Comparison of ENCODE assay signal across 23 cellular contexts in the genomic region with DNA sequence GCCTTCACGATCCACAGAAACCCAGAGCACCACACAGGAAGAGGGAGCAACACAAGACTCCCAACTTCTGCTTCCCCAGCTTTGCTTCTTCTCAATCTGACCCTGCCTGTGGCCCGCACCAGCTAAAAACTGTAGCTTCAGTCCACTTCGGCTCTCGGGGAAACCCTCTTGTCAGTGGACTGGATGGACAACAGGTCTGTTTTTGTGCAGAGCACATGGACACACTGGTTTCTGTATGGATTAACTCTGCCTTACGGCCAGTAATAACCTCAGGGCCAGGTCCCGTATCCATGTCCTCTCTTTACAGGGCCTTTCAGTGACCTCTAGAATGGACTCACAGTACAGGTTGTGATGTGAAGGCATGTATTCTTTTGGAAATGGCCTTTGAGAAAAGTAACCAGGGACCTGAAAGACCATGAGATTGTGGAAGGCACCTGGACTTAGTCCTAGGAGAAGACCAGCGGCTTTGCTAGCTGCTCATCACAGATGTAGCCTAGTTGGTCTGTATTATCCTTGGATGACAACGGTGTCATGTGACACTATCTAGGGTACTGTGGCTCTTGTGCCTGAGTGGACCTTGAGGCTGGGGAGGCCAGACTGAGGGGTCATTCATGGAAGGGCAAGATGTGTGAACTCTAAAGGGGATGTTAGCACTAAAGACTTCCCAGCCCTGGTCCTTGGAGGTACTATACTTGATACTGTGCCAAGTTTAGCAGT. TPM values are rescaled to one million over a fixed set of nuclear protein-coding genes. Genes with fewer than 3 reads are reported as not detected.
DNase-seq lines count a peak whose midpoint lies in the region; ATAC-seq, FAIRE-seq and TF ChIP-seq lines count a peak whose summit lies in the region.
"Had no signal": no experiment of that assay in that cellular context is flagged by ENCODE, and none has a peak within 500 bp of the region (broad histone marks: within the 10 kb centered on the region; RNA-seq: fewer than 3 reads in every experiment).

No MANE protein-coding gene starts in this region.

- TSS peak; percentile 13 for BruUV-seq in HCT116 (replicated peaks; lab: Mats Ljungman, UMichigan)
- BruUV-seq in GM12878 (replicated peaks; lab: Mats Ljungman, UMichigan), result no TSS peak

- no peak overlapping the region for H2AFZ ChIP-seq in HCT116 (ENCODE audit: low read depth, low read length, poor library complexity, severe bottlenecking)
- H2AFZ ChIP-seq in GM12878 (ENCODE audit: control insufficient read depth, low read depth, low read length), result no peak overlapping the region
- H2AFZ ChIP-seq: GM23338 had no signal

- no peaks in the 10 kb centered on the region for H3K9me3 Mint-ChIP-seq in stimulated activated naive CD8-positive, alpha-beta T cell treated with anti-CD3 and anti-CD28 coated beads, Interleukin-15, amount 100 ng/mL, for 72 hours
- H3K9me3 Mint-ChIP-seq: CD14-positive monocyte, GM23338, naive B cell had no signal

- H3K9me2 ChIP-seq in HCT116 (ENCODE audit: insufficient read depth), result no peaks in the 10 kb centered on the region

- H3K9me3 ChIP-seq in heart left ventricle, result no peaks in the 10 kb centered on the region
- no peaks in the 10 kb centered on the region for H3K9me3 ChIP-seq in HCT116 (ENCODE audit: control insufficient read depth in 1 of 2, insufficient read depth in 1 of 2, low read depth in 1 of 2, low read length in 2 of 2)
- H3K9me3 ChIP-seq in GM12878 (replicated peaks; ENCODE audit: control insufficient read depth, insufficient read depth, low read length), result no peaks in the 10 kb centered on the region
- H3K9me3 ChIP-seq: body of pancreas had no signal

- no peaks in the 10 kb centered on the region for H3K4me1 Mint-ChIP-seq in stimulated activated naive CD8-positive, alpha-beta T cell treated with anti-CD3 and anti-CD28 coated beads, Interleukin-15, amount 100 ng/mL, for 72 hours
- H3K4me1 Mint-ChIP-seq: CD14-positive monocyte, GM23338 had no signal

- peaks cover 42% of the 10 kb centered on the region for H3K79me2 ChIP-seq in HCT116 (ENCODE audit: insufficient read depth, low read length)
- peaks cover 15% of the 10 kb centered on the region for H3K79me2 ChIP-seq in GM12878 (ENCODE audit: control insufficient read depth, insufficient read depth, low read length)

- WGBS in heart left ventricle, 4 donors, result 76 to 81% (median 78%) methylated on average over 7 to 8 of the region's 8 CpGs
- 97% methylated on average over 8 of the region's 8 CpGs for WGBS in GM12878 (ENCODE audit: insufficient coverage, insufficient replicate concordance, low lambda C conversion rate, missing lambda C conversion rate)

- no peak for TF ChIP-seq RAD21 in HCT116 (IDR thresholded peaks at IDR 0.05; ENCODE audit: low read depth)
- no peak for TF ChIP-seq RAD21 in GM12878 (IDR thresholded peaks at IDR 0.05; ENCODE audit: insufficient read depth, low read depth, low read length)

- no peak overlapping the region for H3K4me2 ChIP-seq in HCT116 (ENCODE audit: low read length)
- no peak overlapping the region for H3K4me2 ChIP-seq in GM12878 (ENCODE audit: control insufficient read depth, insufficient read depth)
- H3K4me2 ChIP-seq: GM23338 had no signal

- POLR2A ChIA-PET in HCT116 (lab: Charles Lee) (no interaction called here), GM12878 (lab: Charles Lee) (no interaction called here)

- H3K27ac ChIP-seq in heart left ventricle (peak overlapping the region in 9 of 12 donors; percentile 13 to 70 (median 52)), HCT116 (ENCODE audit: low read depth, low read length) (no peak overlapping the region), GM12878 (ENCODE audit: control insufficient read depth, insufficient read depth) (no peak overlapping the region)
- H3K27ac ChIP-seq: body of pancreas had no signal

- in situ Hi-C loops in GM12878 (cut with MboI), result no loop called here

- no peak overlapping the region for H3K27ac Mint-ChIP-seq in stimulated activated naive CD8-positive, alpha-beta T cell treated with anti-CD3 and anti-CD28 coated beads, Interleukin-15, amount 100 ng/mL, for 72 hours
- H3K27ac Mint-ChIP-seq: GM23338 had no signal

- ATAC-seq in heart left ventricle (peak in 1 of 4 donors; percentile 13), left ventricle myocardium superior (no peak), HCT116 (peak; percentile 18; the same call in 1 of the 2 replicates), GM12878 (no peak; the same call in 2 of the 3 replicates)
- peak; percentile 25 for ATAC-seq in stimulated activated naive CD8-positive, alpha-beta T cell treated with anti-CD3 and anti-CD28 coated beads, Interleukin-15, amount 100 ng/mL, for 72 hours
- ATAC-seq: body of pancreas, GM23338 had no signal

- CTCF ChIA-PET in HCT116 (lab: Charles Lee) (no interaction called here), GM12878 (lab: Yijun Ruan, JAX) (interaction anchor here (0.6 to 0.7 kb wide), 2 partner anchors 16 to 24 kb away, joined by 3 to 4 read pairs; no protein-coding TSS in a partner anchor)

- H3K36me3 ChIP-seq in heart left ventricle (peaks cover 0 to 89% (median 87%) of the 10 kb centered on the region in 9 donors), HCT116 (ENCODE audit: control insufficient read depth in 1 of 2, insufficient read depth in 2 of 2, low read length in 2 of 2) (peaks cover 65 to 90% of the 10 kb centered on the region in 2 experiments), GM12878 (ENCODE audit: control insufficient read depth in 2 of 2, insufficient read depth in 2 of 2, low read length in 1 of 2) (peaks cover 37 to 42% of the 10 kb centered on the region in 2 experiments)

- no peak for TF ChIP-seq EP300 in GM12878 (IDR thresholded peaks at IDR 0.05; ENCODE audit: borderline replicate concordance in 1 of 2, control insufficient read depth in 1 of 2, low read depth in 2 of 2, low read length in 2 of 2)

- RAD21 ChIA-PET in HCT116 (lab: Charles Lee; ENCODE audit: low non-redundant PET in 1 of 2, low total read pairs in 2 of 2, uncharacterized antibody in 2 of 2, unreplicated experiment in 2 of 2) (no interaction called here), GM12878 (lab: Charles Lee; ENCODE audit: unreplicated experiment) (no interaction called here)

- DNase-seq in heart left ventricle (no peak), left ventricle myocardium superior (no peak), HCT116 (ENCODE audit: low read depth, low spot score) (no peak), GM12878 (ENCODE audit: low read depth, low spot score) (no peak), kidney glomerular epithelial cell (lab: John Stamatoyannopoulos, UW) (no peak), NCI-H526 (lab: John Stamatoyannopoulos, UW) (no peak)
- no peak for DNase-seq in stimulated activated naive CD8-positive, alpha-beta T cell treated with anti-CD3 and anti-CD28 coated beads, Interleukin-15, amount 100 ng/mL, for 72 hours
- DNase-seq: activated CD4-positive, alpha-beta T cell treated with anti-CD3 and anti-CD28 coated beads for 1 hour; body of pancreas; DMS 273 treated with DMSO at 0.1 percent for 48 hours; effector CD8-positive, alpha-beta T cell; erythroblast; foreskin fibroblast; KBM-7; MM.1S; naive B cell; NCI-H1417 treated with DMSO at 0.1 percent for 48 hours; NCI-H2081 treated with DMSO at 0.1 percent for 48 hours; OCI-M1; retina; SHP77 treated with DMSO at 0.1 percent for 48 hours had no signal

- H3K4me1 ChIP-seq in heart left ventricle, result peaks cover 0 to 33% (median 21%) of the 10 kb centered on the region in 12 donors
- peaks cover 6 to 9% of the 10 kb centered on the region in 2 experiments; a peak in 3 of 4 replicates for H3K4me1 ChIP-seq in HCT116 (ENCODE audit: control insufficient read depth in 1 of 2, insufficient read depth in 2 of 2, low read length in 2 of 2)
- H3K4me1 ChIP-seq in GM12878 (ENCODE audit: control insufficient read depth, insufficient read depth, low read length), result no peaks in the 10 kb centered on the region

- intact Hi-C loops in heart left ventricle (cut with DNase I), result no loop called here
- intact Hi-C loops in left ventricle myocardium superior (cut with micrococcal nuclease), result no loop called here
- intact Hi-C loops in HCT116 (cut with micrococcal nuclease), result no loop called here
- intact Hi-C loops in GM12878 (cut with micrococcal nuclease; ENCODE audit: unreplicated experiment), result no loop called here

- TF ChIP-seq POLR2A in heart left ventricle (IDR thresholded peaks at IDR 0.05), result no peak
- TF ChIP-seq POLR2A in HCT116 (IDR thresholded peaks at IDR 0.05; ENCODE audit: borderline replicate concordance, extremely low read depth, insufficient read depth, insufficient read length), result no peak
- TF ChIP-seq POLR2A in GM12878 (IDR thresholded peaks at IDR 0.05; ENCODE audit: low read depth, low read length), result peak; percentile 58

- H3K27me3 ChIP-seq in heart left ventricle (no peaks in the 10 kb centered on the region), HCT116 (ENCODE audit: insufficient read depth, low read length) (no peaks in the 10 kb centered on the region), GM12878 (replicated peaks in 1 of 2; ENCODE audit: control insufficient read depth in 2 of 2, insufficient read depth in 2 of 2, low read length in 1 of 2) (no peaks in the 10 kb centered on the region)
- H3K27me3 ChIP-seq: body of pancreas had no signal

- no peak overlapping the region for H3K4me3 Mint-ChIP-seq in stimulated activated naive CD8-positive, alpha-beta T cell treated with anti-CD3 and anti-CD28 coated beads, Interleukin-15, amount 100 ng/mL, for 72 hours
- H3K4me3 Mint-ChIP-seq: CD14-positive monocyte, GM23338 had no signal

- TF ChIP-seq CTCF in heart left ventricle (IDR thresholded peaks at IDR 0.05) (no peak), HCT116 (IDR thresholded peaks at IDR 0.05 in 2 of 3, conservative IDR thresholded peaks at IDR 0.05 in 1 of 3; ENCODE audit: borderline replicate concordance in 1 of 3, insufficient read depth in 1 of 3, low read depth in 2 of 3, low read length in 2 of 3) (no peak), GM12878 (IDR thresholded peaks at IDR 0.05 in 2 of 3, conservative IDR thresholded peaks at IDR 0.05 in 1 of 3; ENCODE audit: control insufficient read depth in 2 of 3, extremely low read depth in 1 of 3, insufficient read depth in 1 of 3, low read depth in 3 of 3, low read length in 3 of 3) (no peak)

- H3K27me3 Mint-ChIP-seq in stimulated activated naive CD8-positive, alpha-beta T cell treated with anti-CD3 and anti-CD28 coated beads, Interleukin-15, amount 100 ng/mL, for 72 hours, result no peaks in the 10 kb centered on the region
- H3K27me3 Mint-ChIP-seq: naive B cell had no signal

- FAIRE-seq in GM12878 (lab: Jason Lieb, UNC), result no peak

- no peak overlapping the region for H3K9ac ChIP-seq in HCT116 (ENCODE audit: low read length)
- H3K9ac ChIP-seq in GM12878 (ENCODE audit: control insufficient read depth, insufficient read depth, low read length), result no peak overlapping the region

- SMC1A ChIA-PET in GM12878 (lab: Charles Lee; ENCODE audit: uncharacterized antibody, unreplicated experiment), result no interaction called here

- 0 out of 2 replicates have a peak, but pooled peaks cover 3% of the 10 kb centered on the region for H4K20me1 ChIP-seq in HCT116 (ENCODE audit: insufficient read depth)
- no peaks in the 10 kb centered on the region for H4K20me1 ChIP-seq in GM12878 (ENCODE audit: control insufficient read depth, insufficient read depth)

- H3K4me3 ChIP-seq in heart left ventricle (no peak overlapping the region), HCT116 (replicated peaks in 1 of 2; ENCODE audit: low read depth in 1 of 2, low read length in 2 of 2) (no peak overlapping the region), GM12878 (no peak overlapping the region)
- H3K4me3 ChIP-seq: body of pancreas, GM23338 had no signal

RNA-seq across cellular contexts. Expression of gene POLR1C, which starts 5.8 kb away (rescaled TPM):
- 10 to 100 TPM in 8 of 9 donors, 1 to 10 TPM in 1; 9.5 to 20.6 (median 13.5) TPM for total RNA-seq in heart left ventricle
- 10 to 100 TPM; 11.6 to 52.9 TPM for polyA plus RNA-seq in heart left ventricle
- total RNA-seq in left ventricle myocardium superior, result 16.9 TPM
- 84.6 TPM for total RNA-seq in HCT116 (2021; ENCODE audit: unreplicated experiment)
- 66.5 and 85.7 TPM in 2 replicates for polyA plus RNA-seq in HCT116 (2012)
- 64.7 and 70.1 TPM in 2 replicates for total RNA-seq in GM12878 (2013; cell fraction: nucleolus; rRNA removed)
- 40.0 and 42.8 TPM in 2 replicates for total RNA-seq in GM12878 (2014; rRNA removed)
- total RNA-seq in GM12878 (2014; rRNA removed; fragmentation: Illumina TruSeq; extraction: Trizol), result 39.0 and 40.7 TPM in 2 replicates
- 48.9 and 51.2 TPM in 2 replicates for total RNA-seq in GM12878 (2021)
- 46.5 TPM for polyA plus RNA-seq in GM12878 (2011; ENCODE audit: low read depth)
- polyA plus RNA-seq in GM12878 (2011; rRNA removed), result 93.5 and 108 TPM in 2 replicates
- polyA plus RNA-seq in GM12878 (2011; cell fraction: cytosol; rRNA removed), result 73.3 and 83.3 TPM in 2 replicates
- polyA plus RNA-seq in GM12878 (2011; cell fraction: nucleus; rRNA removed), result 116 and 136 TPM in 2 replicates
- 43.7 and 55.9 TPM in 2 replicates for polyA plus RNA-seq in GM12878 (2012)
- 63.9 and 96.9 TPM in 2 replicates for polyA plus RNA-seq in GM12878 (2014; fragmentation: Illumina TruSeq; extraction: Trizol)
- 100 to 1,000 TPM; 164 to 180 TPM for polyA plus RNA-seq in GM12878 (2014; fragmentation: Nextera tagmentation; extraction: Ambion mirVana)
- 51.2 and 53.9 TPM in 2 replicates for polyA plus RNA-seq in GM12878 (2014; rRNA removed)
- 10 to 100 TPM; 68.5 to 72.1 TPM for polyA plus RNA-seq in GM12878 (2016; fragmentation: Nextera tagmentation; extraction: Ambion mirVana)
- 63.9 and 89.8 TPM in 2 replicates for polyA minus RNA-seq in GM12878 (2011; rRNA and poly(A)+ RNA removed)
- 14.0 and 19.0 TPM in 2 replicates for polyA minus RNA-seq in GM12878 (2011; cell fraction: cytosol; rRNA and poly(A)+ RNA removed)
- 19.8 and 20.5 TPM in 2 replicates for polyA minus RNA-seq in GM12878 (2011; cell fraction: nucleus; rRNA and poly(A)+ RNA removed)

RNA-seq across cellular contexts. Expression of gene YIPF3, which starts 6.0 kb away (rescaled TPM):
- total RNA-seq in heart left ventricle (10 to 100 TPM; 63.4 to 90.3 (median 75.3) TPM), left ventricle myocardium superior (63.0 TPM), HCT116 (2021; ENCODE audit: unreplicated experiment) (84.5 TPM), GM12878 (2014; rRNA removed) (45.0 and 46.5 TPM in 2 replicates), GM12878 (2014; rRNA removed; fragmentation: Illumina TruSeq; extraction: Trizol) (20.2 and 20.5 TPM in 2 replicates), GM12878 (2021) (43.0 and 47.6 TPM in 2 replicates)
- polyA plus RNA-seq in heart left ventricle (100 to 1,000 TPM in 1 of 2 donors, 10 to 100 TPM in 1; 64.5 to 132 TPM), GM12878 (2011; rRNA removed) (38.2 and 88.8 TPM in 2 replicates), GM12878 (2014; fragmentation: Illumina TruSeq; extraction: Trizol) (33.5 and 42.4 TPM in 2 replicates), GM12878 (2014; fragmentation: Nextera tagmentation; extraction: Ambion mirVana) (10 to 100 TPM; 25.0 to 29.8 TPM), GM12878 (2014; rRNA removed) (36.6 and 44.3 TPM in 2 replicates), GM12878 (2016; fragmentation: Nextera tagmentation; extraction: Ambion mirVana) (10 to 100 TPM; 60.4 TPM)
- polyA plus RNA-seq in HCT116 (2012), result 112 and 118 TPM in 2 replicates
- 44.9 and 46.2 TPM in 2 replicates for total RNA-seq in GM12878 (2013; cell fraction: nucleolus; rRNA removed)
- 29.7 TPM for polyA plus RNA-seq in GM12878 (2011; ENCODE audit: low read depth)
- 59.6 and 67.2 TPM in 2 replicates for polyA plus RNA-seq in GM12878 (2011; cell fraction: cytosol; rRNA removed)
- polyA plus RNA-seq in GM12878 (2011; cell fraction: nucleus; rRNA removed), result 129 and 158 TPM in 2 replicates
- 48.1 and 48.5 TPM in 2 replicates for polyA plus RNA-seq in GM12878 (2012)
- 80.2 and 138 TPM in 2 replicates for polyA minus RNA-seq in GM12878 (2011; rRNA and poly(A)+ RNA removed)
- 14.8 and 20.0 TPM in 2 replicates for polyA minus RNA-seq in GM12878 (2011; cell fraction: cytosol; rRNA and poly(A)+ RNA removed)
- 35.5 and 44.6 TPM in 2 replicates for polyA minus RNA-seq in GM12878 (2011; cell fraction: nucleus; rRNA and poly(A)+ RNA removed)

RNA-seq across cellular contexts. Expression of gene LRRC73, which starts 12.6 kb away (rescaled TPM):
- total RNA-seq in heart left ventricle (1 to 10 TPM in 8 of 9 donors, under 1 TPM in 1; 0.50 to 5.1 (median 1.9) TPM), left ventricle myocardium superior (1.0 TPM), HCT116 (2021; ENCODE audit: unreplicated experiment) (1.2 TPM), GM12878 (2014; rRNA removed) (not detected in 2 replicates), GM12878 (2014; rRNA removed; fragmentation: Illumina TruSeq; extraction: Trizol) (not detected in 2 replicates), GM12878 (2021) (0.13 and 0.19 TPM in 2 replicates)
- polyA plus RNA-seq in heart left ventricle (1 to 10 TPM in 1 of 2 donors, under 1 TPM in 1; 0.53 to 1.9 TPM), GM12878 (2011; rRNA removed) (not detected in 2 replicates), GM12878 (2014; fragmentation: Illumina TruSeq; extraction: Trizol) (not detected in 2 replicates), GM12878 (2014; fragmentation: Nextera tagmentation; extraction: Ambion mirVana) (not detected), GM12878 (2014; rRNA removed) (0.09 TPM in 1 of 2 replicates, not detected in the other), GM12878 (2016; fragmentation: Nextera tagmentation; extraction: Ambion mirVana) (not detected)
- 0.65 and 0.97 TPM in 2 replicates for polyA plus RNA-seq in HCT116 (2012)
- total RNA-seq in GM12878 (2013; cell fraction: nucleolus; rRNA removed), result 0.23 and 0.51 TPM in 2 replicates
- polyA plus RNA-seq in GM12878 (2011; ENCODE audit: low read depth), result not detected
- 0.03 TPM in 2 replicates for polyA plus RNA-seq in GM12878 (2011; cell fraction: cytosol; rRNA removed)
- 0.09 and 0.15 TPM in 2 replicates for polyA plus RNA-seq in GM12878 (2011; cell fraction: nucleus; rRNA removed)
- polyA plus RNA-seq in GM12878 (2012), result not detected in 2 replicates
- 0.15 TPM in 1 of 2 replicates, not detected in the other for polyA minus RNA-seq in GM12878 (2011; rRNA and poly(A)+ RNA removed)
- polyA minus RNA-seq in GM12878 (2011; cell fraction: cytosol; rRNA and poly(A)+ RNA removed), result not detected in 2 replicates
- 0.60 and 0.86 TPM in 2 replicates for polyA minus RNA-seq in GM12878 (2011; cell fraction: nucleus; rRNA and poly(A)+ RNA removed)
- total RNA-seq: body of pancreas had no signal
- polyA plus RNA-seq: CD14-positive monocyte had no signal

RNA-seq across cellular contexts. Expression of gene TJAP1, which starts 45.3 kb away (rescaled TPM):
- 10 to 100 TPM; 16.9 to 34.5 (median 19.1) TPM for total RNA-seq in heart left ventricle
- 10 to 100 TPM; 16.5 TPM for polyA plus RNA-seq in heart left ventricle
- total RNA-seq in left ventricle myocardium superior, result 23.2 TPM
- 45.2 TPM for total RNA-seq in HCT116 (2021; ENCODE audit: unreplicated experiment)
- polyA plus RNA-seq in HCT116 (2012), result 29.1 and 32.0 TPM in 2 replicates
- total RNA-seq in GM12878 (2013; cell fraction: nucleolus; rRNA removed), result 21.5 and 21.7 TPM in 2 replicates
- 13.6 and 15.8 TPM in 2 replicates for total RNA-seq in GM12878 (2014; rRNA removed)
- total RNA-seq in GM12878 (2014; rRNA removed; fragmentation: Illumina TruSeq; extraction: Trizol), result 6.2 and 8.1 TPM in 2 replicates
- 22.6 and 26.5 TPM in 2 replicates for total RNA-seq in GM12878 (2021)
- polyA plus RNA-seq in GM12878 (2011; ENCODE audit: low read depth), result 9.2 TPM
- 10.8 and 18.0 TPM in 2 replicates for polyA plus RNA-seq in GM12878 (2011; rRNA removed)
- polyA plus RNA-seq in GM12878 (2011; cell fraction: cytosol; rRNA removed), result 16.8 and 18.8 TPM in 2 replicates
- 70.5 and 83.5 TPM in 2 replicates for polyA plus RNA-seq in GM12878 (2011; cell fraction: nucleus; rRNA removed)
- 14.3 and 17.2 TPM in 2 replicates for polyA plus RNA-seq in GM12878 (2012)
- 7.0 and 13.9 TPM in 2 replicates for polyA plus RNA-seq in GM12878 (2014; fragmentation: Illumina TruSeq; extraction: Trizol)
- under 1 TPM; 0.11 to 0.42 TPM for polyA plus RNA-seq in GM12878 (2014; fragmentation: Nextera tagmentation; extraction: Ambion mirVana)
- 18.9 and 23.9 TPM in 2 replicates for polyA plus RNA-seq in GM12878 (2014; rRNA removed)
- 10 to 100 TPM; 10.0 to 11.7 TPM for polyA plus RNA-seq in GM12878 (2016; fragmentation: Nextera tagmentation; extraction: Ambion mirVana)
- 9.9 and 12.4 TPM in 2 replicates for polyA minus RNA-seq in GM12878 (2011; rRNA and poly(A)+ RNA removed)
- 3.2 and 6.5 TPM in 2 replicates for polyA minus RNA-seq in GM12878 (2011; cell fraction: cytosol; rRNA and poly(A)+ RNA removed)
- 10.3 and 15.7 TPM in 2 replicates for polyA minus RNA-seq in GM12878 (2011; cell fraction: nucleus; rRNA and poly(A)+ RNA removed)

RNA-seq across cellular contexts. Expression of gene XPO5, which starts 53.1 kb away (rescaled TPM):
- total RNA-seq in heart left ventricle (10 to 100 TPM; 11.8 to 22.4 (median 17.2) TPM), left ventricle myocardium superior (13.1 TPM), HCT116 (2021; ENCODE audit: unreplicated experiment) (77.4 TPM), GM12878 (2014; rRNA removed) (42.1 and 55.9 TPM in 2 replicates), GM12878 (2014; rRNA removed; fragmentation: Illumina TruSeq; extraction: Trizol) (33.3 and 34.3 TPM in 2 replicates), GM12878 (2021) (56.9 and 76.0 TPM in 2 replicates)
- polyA plus RNA-seq in heart left ventricle (10 to 100 TPM in 1 of 2 donors, 1 to 10 TPM in 1; 6.0 to 12.7 TPM), GM12878 (2011; rRNA removed) (56.8 and 68.5 TPM in 2 replicates), GM12878 (2014; fragmentation: Illumina TruSeq; extraction: Trizol) (40.2 and 48.0 TPM in 2 replicates), GM12878 (2014; fragmentation: Nextera tagmentation; extraction: Ambion mirVana) (10 to 100 TPM; 11.3 to 21.7 TPM), GM12878 (2014; rRNA removed) (41.0 and 41.1 TPM in 2 replicates), GM12878 (2016; fragmentation: Nextera tagmentation; extraction: Ambion mirVana) (10 to 100 TPM; 38.2 to 49.6 TPM)
- polyA plus RNA-seq in HCT116 (2012), result 34.6 and 36.6 TPM in 2 replicates
- total RNA-seq in GM12878 (2013; cell fraction: nucleolus; rRNA removed), result 100 and 112 TPM in 2 replicates
- polyA plus RNA-seq in GM12878 (2011; ENCODE audit: low read depth), result 25.1 TPM
- polyA plus RNA-seq in GM12878 (2011; cell fraction: cytosol; rRNA removed), result 59.5 and 68.4 TPM in 2 replicates
- polyA plus RNA-seq in GM12878 (2011; cell fraction: nucleus; rRNA removed), result 79.3 and 85.6 TPM in 2 replicates
- polyA plus RNA-seq in GM12878 (2012), result 22.9 and 24.5 TPM in 2 replicates
- polyA minus RNA-seq in GM12878 (2011; rRNA and poly(A)+ RNA removed), result 68.9 and 82.4 TPM in 2 replicates
- 20.8 and 31.5 TPM in 2 replicates for polyA minus RNA-seq in GM12878 (2011; cell fraction: cytosol; rRNA and poly(A)+ RNA removed)
- 46.1 and 87.2 TPM in 2 replicates for polyA minus RNA-seq in GM12878 (2011; cell fraction: nucleus; rRNA and poly(A)+ RNA removed)

Comparison
In these comparisons a context has a peak if more than half of its experiments do, and no peak if none do; other contexts are left out.
1. ATAC-seq: peak in HCT116 (single experiment) and stimulated activated naive CD8-positive, alpha-beta T cell treated with anti-CD3 and anti-CD28 coated beads, Interleukin-15, amount 100 ng/mL, for 72 hours (single experiment); none in left ventricle myocardium superior (single experiment) and GM12878 (single experiment).
2. H3K27ac ChIP-seq: peak in heart left ventricle (9 of 12); none in HCT116 (single experiment) and GM12878 (single experiment).